29 cellular contexts compared by ENCODE assay signal in the genomic region with DNA sequence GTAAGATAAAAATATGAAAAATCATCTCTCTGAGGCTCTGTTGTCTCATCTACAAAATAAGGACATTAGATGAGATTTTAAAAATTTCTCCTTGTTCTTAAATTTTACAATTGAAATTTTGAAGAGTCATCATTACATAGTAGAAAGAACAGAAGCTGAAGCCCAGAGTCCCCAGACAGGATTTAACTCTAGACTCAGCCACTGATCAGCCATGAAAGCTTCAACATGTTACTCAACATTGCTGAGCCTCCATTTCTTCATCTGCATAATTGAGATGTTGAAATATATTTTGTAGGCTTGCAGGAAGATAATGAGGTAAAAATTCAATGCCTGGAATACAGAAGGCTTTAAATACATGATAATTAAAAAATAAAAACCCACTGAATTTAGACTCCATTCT.
DNase-seq lines count a peak whose midpoint lies in the region; ATAC-seq, FAIRE-seq and TF ChIP-seq lines count a peak whose summit lies in the region.
"Had no signal": no experiment of that assay in that cellular context is flagged by ENCODE, and none has a peak within 500 bp of the region (broad histone marks: within the 10 kb centered on the region; RNA-seq: fewer than 3 reads in every experiment).

No MANE protein-coding gene starts in this region.

- H3K27ac ChIP-seq in HepG2 (ENCODE audit: extremely low read length, insufficient read depth, low read length) (no peak overlapping the region), right lobe of liver (no peak overlapping the region), testis (no peak overlapping the region), aorta (ENCODE audit: low read depth in 1 of 2, low read length in 2 of 2) (no peak overlapping the region)
- H3K27ac ChIP-seq: adrenal gland; BLaER1 treated with 17β-estradiol and CSF1 and Interleukin-3, amounts not matched to agents 10 nM and 100 nM; brain microvascular endothelial cell; neutrophil; prostate gland; tibial artery; WERI-Rb-1 had no signal

- H3K36me3 ChIP-seq in HepG2 (replicated peaks in 1 of 2; ENCODE audit: control insufficient read depth in 1 of 2, insufficient read depth in 2 of 2, low read length in 2 of 2) (no peaks in the 10 kb centered on the region), right lobe of liver (no peaks in the 10 kb centered on the region), adipocyte (ENCODE audit: control insufficient read depth, insufficient read depth, low read length, severe bottlenecking) (no peaks in the 10 kb centered on the region), testis (ENCODE audit: low read depth, missing control alignments) (no peaks in the 10 kb centered on the region), aorta (ENCODE audit: control insufficient read depth in 1 of 2, insufficient read depth in 2 of 2, low read length in 1 of 2) (no peaks in the 10 kb centered on the region)
- H3K36me3 ChIP-seq: adrenal gland; BLaER1 treated with 17β-estradiol and CSF1 and Interleukin-3, amounts not matched to agents 10 nM and 100 nM; brain microvascular endothelial cell; HAP-1; neutrophil; prostate gland; tibial artery; WERI-Rb-1 had no signal

- TF ChIP-seq EP300 in HepG2 (IDR thresholded peaks at IDR 0.05; ENCODE audit: low read depth in 2 of 2, low read length in 2 of 2) (no peak), HepG2 (CRISPR knock-in tag; IDR thresholded peaks at IDR 0.05; ENCODE audit: borderline replicate concordance) (no peak)

- no peaks in the 10 kb centered on the region for H3K79me2 ChIP-seq in HepG2 (ENCODE audit: insufficient read depth, low read length)

- H3K4me1 ChIP-seq in HepG2 (ENCODE audit: insufficient read depth, low read length), result no peaks in the 10 kb centered on the region
- H3K4me1 ChIP-seq in right lobe of liver, result no peaks in the 10 kb centered on the region
- peaks cover 23% of the 10 kb centered on the region for H3K4me1 ChIP-seq in adipocyte (ENCODE audit: control insufficient read depth, insufficient read depth, low read length)
- H3K4me1 ChIP-seq in testis, result no peaks in the 10 kb centered on the region
- peaks cover 0 to 4% of the 10 kb centered on the region in 2 donors for H3K4me1 ChIP-seq in aorta (ENCODE audit: control insufficient read depth in 1 of 2, insufficient read depth in 2 of 2, low read length in 2 of 2)
- H3K4me1 ChIP-seq: adrenal gland; BLaER1 treated with 17β-estradiol and CSF1 and Interleukin-3, amounts not matched to agents 10 nM and 100 nM; HAP-1; prostate gland had no signal

- BruUV-seq in HepG2 (replicated peaks; lab: Mats Ljungman, UMichigan), result no TSS peak

- in situ Hi-C loops in HepG2 (cut with HindIII; ENCODE audit: extremely low pct_ligation_motif_present, low pct_unique_long_range_greater_than_20kb), result loop anchor here (25.0 kb wide), 1 partner anchor 625 kb away; a partner anchor contains a TSS

- TF ChIP-seq CTCF in HepG2 (CRISPR knock-in tag; IDR thresholded peaks at IDR 0.05), result no peak
- no peak for TF ChIP-seq CTCF in right lobe of liver (IDR thresholded peaks at IDR 0.05)
- TF ChIP-seq CTCF in testis (IDR thresholded peaks at IDR 0.05), result no peak

- H3K9ac ChIP-seq in HepG2 (ENCODE audit: insufficient read depth, low read depth, low read length) (no peak overlapping the region), adipocyte (ENCODE audit: low read length) (peak overlapping the region; percentile 22)
- H3K9ac ChIP-seq: BLaER1 treated with 17β-estradiol and CSF1 and Interleukin-3, amounts not matched to agents 10 nM and 100 nM had no signal

- no peak for DNase-seq in HepG2 (ENCODE audit: low spot score)
- no peak for DNase-seq in right lobe of liver
- DNase-seq in adipocyte (ENCODE audit: low read depth), result peak; percentile 54
- DNase-seq in fibroblast of peridontal ligament (ENCODE audit: extremely low read depth), result peak; percentile 62
- DNase-seq in testis, result no peak
- DNase-seq in aorta, result no peak
- no peak for DNase-seq in glomerular visceral epithelial cell (ENCODE audit: extremely low spot score)
- DNase-seq: activated CD4-positive, alpha-beta T cell treated with anti-CD3 and anti-CD28 coated beads, Interleukin-2, amount 10 ng/mL, durations not matched to agents 24 days and 14 days; activated T-cell treated with anti-CD3 and anti-CD28 coated beads, Interleukin-2, amount 50 U/mL, for 24 hours; adrenal gland; brain microvascular endothelial cell; DMS79; effector CD4-positive, alpha-beta T cell; GF-D8; KG1; left ventricle myocardium superior; naive B cell; NCI-H446 treated with DMSO at 0.1 percent for 48 hours; NCI-H82; OCI-M1; tibial artery; WERI-Rb-1 had no signal

- H2AFZ ChIP-seq in HepG2 (ENCODE audit: low read length), result no peak overlapping the region

- no peak for TF ChIP-seq RAD21 in HepG2 (CRISPR knock-in tag; IDR thresholded peaks at IDR 0.05)

- ATAC-seq in HepG2 (no peak), right lobe of liver (no peak), HG02840 (IDR thresholded peaks at IDR 0.05; ENCODE audit: low FRiP score, unreplicated experiment) (no peak), aorta (ENCODE audit: low FRiP score) (no peak)
- ATAC-seq: left ventricle myocardium superior had no signal

- intact Hi-C loops in HepG2 (cut with micrococcal nuclease; ENCODE audit: unreplicated experiment) (no loop called here), right lobe of liver (cut with DNase I) (no loop called here), testis (cut with DNase I; ENCODE audit: low total_unique reads) (no loop called here), aorta (cut with DNase I) (no loop called here)

- TF ChIP-seq POLR2A in HepG2 (IDR thresholded peaks at IDR 0.05; ENCODE audit: insufficient read depth in 1 of 2, low read depth in 2 of 2, low read length in 2 of 2), result no peak
- TF ChIP-seq POLR2A in right lobe of liver (IDR thresholded peaks at IDR 0.05), result no peak
- TF ChIP-seq POLR2A in testis (IDR thresholded peaks at IDR 0.05), result no peak

- H3K27me3 ChIP-seq in HepG2 (ENCODE audit: control insufficient read depth in 1 of 2, insufficient read depth in 2 of 2, low read length in 2 of 2) (no peaks in the 10 kb centered on the region; a peak in 1 of 5 replicates), right lobe of liver (no peaks in the 10 kb centered on the region), adipocyte (replicated peaks; ENCODE audit: control insufficient read depth, insufficient read depth, low read length) (no peaks in the 10 kb centered on the region), testis (no peaks in the 10 kb centered on the region), aorta (ENCODE audit: control insufficient read depth in 1 of 2, insufficient read depth in 2 of 2, low read length in 1 of 2) (no peaks in the 10 kb centered on the region)
- H3K27me3 ChIP-seq: adrenal gland; BLaER1 treated with 17β-estradiol and CSF1 and Interleukin-3, amounts not matched to agents 10 nM and 100 nM; brain microvascular endothelial cell; neutrophil; tibial artery had no signal

- POLR2A ChIA-PET in HepG2 (lab: Yijun Ruan, JAX), result no interaction called here

- CTCF ChIA-PET in HepG2 (lab: Yijun Ruan, JAX; ENCODE audit: low intra/inter-chr PET ratio, low total read pairs), result no interaction called here

- H3K4me2 ChIP-seq in HepG2 (ENCODE audit: low read depth, low read length), result no peak overlapping the region
- H3K4me2 ChIP-seq: BLaER1 treated with 17β-estradiol and CSF1 and Interleukin-3, amounts not matched to agents 10 nM and 100 nM had no signal

- H3K4me3 ChIP-seq in HepG2 (replicated peaks in 1 of 3; ENCODE audit: insufficient read depth in 1 of 3, low read depth in 2 of 3, low read length in 3 of 3) (no peak overlapping the region), right lobe of liver (no peak overlapping the region), adipocyte (ENCODE audit: low read length) (no peak overlapping the region), testis (no peak overlapping the region), aorta (ENCODE audit: low read length in 2 of 2) (no peak overlapping the region)
- H3K4me3 ChIP-seq: adrenal gland; BLaER1 treated with 17β-estradiol and CSF1 and Interleukin-3, amounts not matched to agents 10 nM and 100 nM; HAP-1; prostate gland; tibial artery had no signal

- FAIRE-seq in HepG2 (lab: Jason Lieb, UNC), result no peak
- FAIRE-seq: A204.1, keratinocyte had no signal

- H4K20me1 ChIP-seq in HepG2 (ENCODE audit: insufficient read depth, low read length), result no peaks in the 10 kb centered on the region
- H4K20me1 ChIP-seq: BLaER1 treated with 17β-estradiol and CSF1 and Interleukin-3, amounts not matched to agents 10 nM and 100 nM had no signal

- H3K9me3 ChIP-seq in HepG2 (ENCODE audit: low read length) (no peaks in the 10 kb centered on the region), right lobe of liver (no peaks in the 10 kb centered on the region), adipocyte (ENCODE audit: control insufficient read depth, low read length) (no peaks in the 10 kb centered on the region), testis (no peaks in the 10 kb centered on the region), aorta (ENCODE audit: control insufficient read depth, low read length) (no peaks in the 10 kb centered on the region)
- H3K9me3 ChIP-seq: adrenal gland; BLaER1 treated with 17β-estradiol and CSF1 and Interleukin-3, amounts not matched to agents 10 nM and 100 nM; HAP-1; neutrophil; prostate gland; tibial artery had no signal

TF ChIP-seq in HepG2, 621 proteins besides CTCF, POLR2A, EP300 and RAD21:
- TF ChIP-seq MAFF (IDR thresholded peaks at IDR 0.05; ENCODE audit: low read depth, low read length), result 0 out of 2 replicates have a peak, but pooled peaks have one; percentile 9
- TF ChIP-seq, protein P1, sequence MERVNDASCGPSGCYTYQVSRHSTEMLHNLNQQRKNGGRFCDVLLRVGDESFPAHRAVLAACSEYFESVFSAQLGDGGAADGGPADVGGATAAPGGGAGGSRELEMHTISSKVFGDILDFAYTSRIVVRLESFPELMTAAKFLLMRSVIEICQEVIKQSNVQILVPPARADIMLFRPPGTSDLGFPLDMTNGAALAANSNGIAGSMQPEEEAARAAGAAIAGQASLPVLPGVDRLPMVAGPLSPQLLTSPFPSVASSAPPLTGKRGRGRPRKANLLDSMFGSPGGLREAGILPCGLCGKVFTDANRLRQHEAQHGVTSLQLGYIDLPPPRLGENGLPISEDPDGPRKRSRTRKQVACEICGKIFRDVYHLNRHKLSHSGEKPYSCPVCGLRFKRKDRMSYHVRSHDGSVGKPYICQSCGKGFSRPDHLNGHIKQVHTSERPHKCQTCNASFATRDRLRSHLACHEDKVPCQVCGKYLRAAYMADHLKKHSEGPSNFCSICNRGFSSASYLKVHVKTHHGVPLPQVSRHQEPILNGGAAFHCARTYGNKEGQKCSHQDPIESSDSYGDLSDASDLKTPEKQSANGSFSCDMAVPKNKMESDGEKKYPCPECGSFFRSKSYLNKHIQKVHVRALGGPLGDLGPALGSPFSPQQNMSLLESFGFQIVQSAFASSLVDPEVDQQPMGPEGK (CRISPR knock-in tag; IDR thresholded peaks at IDR 0.05), result no peak
- no peak for TF ChIP-seq BRCA1 (CRISPR knock-in tag; IDR thresholded peaks at IDR 0.05)
TF ChIP-seq in HepG2: peak in this region for 1.

Comparison
In these comparisons a context has a peak if more than half of its experiments do, and no peak if none do; other contexts are left out.
1. DNase-seq: peak in adipocyte (single experiment) and fibroblast of peridontal ligament (single experiment); none in HepG2 (single experiment), right lobe of liver (0 of 3), testis (single experiment), aorta (0 of 2) and glomerular visceral epithelial cell (single experiment).